In the genomic region with DNA sequence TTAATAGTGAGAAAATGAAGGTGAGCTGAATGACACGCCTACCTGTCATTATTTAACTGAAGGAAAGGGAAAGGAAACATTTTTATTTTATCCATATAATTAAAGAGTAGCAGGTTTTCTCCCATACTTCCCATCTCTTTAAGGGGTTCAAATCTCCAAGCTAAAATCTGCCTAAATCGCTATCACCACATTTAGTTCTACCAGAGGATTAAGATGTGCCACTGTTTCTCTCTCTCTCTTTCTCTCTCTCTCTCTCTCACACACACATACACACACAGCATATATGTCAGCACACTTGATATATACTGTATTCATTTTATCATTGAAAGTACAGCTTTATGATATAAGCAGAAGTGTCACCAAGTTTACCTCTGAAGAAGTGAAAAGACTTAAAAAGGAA, we compare ENCODE assay signal across 11 cellular contexts. TPM values are rescaled to one million over a fixed set of nuclear protein-coding genes. Genes with fewer than 3 reads are reported as not detected.
DNase-seq lines count a peak whose midpoint lies in the region; ATAC-seq and TF ChIP-seq lines count a peak whose summit lies in the region.
"Had no signal": no experiment of that assay in that cellular context is flagged by ENCODE, and none has a peak within 500 bp of the region (broad histone marks: within the 10 kb centered on the region; RNA-seq: fewer than 3 reads in every experiment).

No MANE protein-coding gene starts in this region.

- no peak for TF ChIP-seq CTCF in Calu3 (IDR thresholded peaks at IDR 0.05; ENCODE audit: unreplicated experiment)

- no peaks in the 10 kb centered on the region for H3K9me3 ChIP-seq in effector memory CD4-positive, alpha-beta T cell (ENCODE audit: control insufficient read depth, low read length)
- H3K9me3 ChIP-seq: mucosa of descending colon had no signal

- no peak for ATAC-seq in activated CD4-positive, alpha-beta T cell treated with anti-CD3 and anti-CD28 coated beads for 36 hours
- ATAC-seq in GM18868 (IDR thresholded peaks at IDR 0.05; ENCODE audit: unreplicated experiment) = no peak
- ATAC-seq: K562 had no signal

- no peaks in the 10 kb centered on the region for H3K27me3 Mint-ChIP-seq in activated CD4-positive, alpha-beta T cell treated with anti-CD3 and anti-CD28 coated beads for 36 hours
- peaks cover 11% of the 10 kb centered on the region for H3K27me3 Mint-ChIP-seq in Calu3 (ENCODE audit: unreplicated experiment)

- no peaks in the 10 kb centered on the region for H3K27me3 ChIP-seq in effector memory CD4-positive, alpha-beta T cell (replicated peaks; ENCODE audit: control insufficient read depth, insufficient read depth, low read length, poor library complexity, severe bottlenecking)

- CTCF ChIA-PET in activated CD4-positive, alpha-beta T cell treated with anti-CD3 and anti-CD28 coated beads for 36 hours (lab: Charles Lee) = interaction anchor here (0.9 to 6.0 kb wide), 14 partner anchors 8 to 253 kb away, joined by 3 to 64 read pairs (median 5); a partner anchor contains a TSS
- CTCF ChIA-PET in Calu3 (lab: Charles Lee) = no interaction called here

- peak overlapping the region; percentile 51 for H3K4me3 ChIP-seq in effector memory CD4-positive, alpha-beta T cell (ENCODE audit: insufficient read depth, low read depth, low read length, poor library complexity, severe bottlenecking)
- H3K4me3 ChIP-seq in skin epidermis = peak overlapping the region in 4 of 7 experiments; percentile 30 to 39 (median 32)
- H3K4me3 ChIP-seq: K562, mucosa of descending colon had no signal

- H3K27ac ChIP-seq in effector memory CD4-positive, alpha-beta T cell (ENCODE audit: insufficient read depth, low read length, poor library complexity, severe bottlenecking) = peak overlapping the region; percentile 94
- peak overlapping the region in 19 of 21 experiments; percentile 26 to 96 (median 82) for H3K27ac ChIP-seq in skin epidermis

- peaks cover 40% of the 10 kb centered on the region for H3K4me1 ChIP-seq in effector memory CD4-positive, alpha-beta T cell (ENCODE audit: control insufficient read depth, insufficient read depth, low read length, poor library complexity, severe bottlenecking)

- H3K4me3 Mint-ChIP-seq in activated CD4-positive, alpha-beta T cell treated with anti-CD3 and anti-CD28 coated beads for 36 hours = peak overlapping the region; percentile 70
- H3K4me3 Mint-ChIP-seq in Calu3 (ENCODE audit: low read depth, unreplicated experiment) = no peak overlapping the region

- no peaks in the 10 kb centered on the region for H3K9me3 Mint-ChIP-seq in activated CD4-positive, alpha-beta T cell treated with anti-CD3 and anti-CD28 coated beads for 36 hours (ENCODE audit: low read depth)
- no peaks in the 10 kb centered on the region for H3K9me3 Mint-ChIP-seq in Calu3 (ENCODE audit: low read depth, unreplicated experiment)

- peaks cover 63% of the 10 kb centered on the region for H3K4me1 Mint-ChIP-seq in activated CD4-positive, alpha-beta T cell treated with anti-CD3 and anti-CD28 coated beads for 36 hours
- H3K4me1 Mint-ChIP-seq in Calu3 (ENCODE audit: low read depth, unreplicated experiment) = peaks cover 7% of the 10 kb centered on the region

- H3K36me3 Mint-ChIP-seq in activated CD4-positive, alpha-beta T cell treated with anti-CD3 and anti-CD28 coated beads for 36 hours (ENCODE audit: low read depth) = peaks cover 40% of the 10 kb centered on the region
- H3K36me3 Mint-ChIP-seq in Calu3 (ENCODE audit: insufficient read depth, unreplicated experiment) = no peaks in the 10 kb centered on the region

- no TSS peak for BruUV-seq in Calu3 (replicated peaks; lab: Mats Ljungman, UMichigan)

- peak overlapping the region; percentile 97 for H3K27ac Mint-ChIP-seq in activated CD4-positive, alpha-beta T cell treated with anti-CD3 and anti-CD28 coated beads for 36 hours
- H3K27ac Mint-ChIP-seq in Calu3 (ENCODE audit: unreplicated experiment) = no peak overlapping the region

- H3K36me3 ChIP-seq in effector memory CD4-positive, alpha-beta T cell (ENCODE audit: control insufficient read depth, insufficient read depth, low read length) = peaks cover 7% of the 10 kb centered on the region

- no peak for DNase-seq in activated CD4-positive, alpha-beta T cell treated with anti-CD3 and anti-CD28 coated beads for 36 hours
- DNase-seq in activated CD4-positive, alpha-beta T cell treated with anti-CD3 and anti-CD28 coated beads for 48 hours = no peak
- peak; percentile 35 for DNase-seq in OCI-M1 (lab: John Stamatoyannopoulos, UW)
- DNase-seq in effector memory CD4-positive, alpha-beta T cell = no peak
- no peak for DNase-seq in Calu3
- no peak for DNase-seq in DMS53 (lab: John Stamatoyannopoulos, UW)
- DNase-seq: cortex of kidney, mucosa of descending colon had no signal

- POLR2A ChIA-PET in activated CD4-positive, alpha-beta T cell treated with anti-CD3 and anti-CD28 coated beads for 36 hours (lab: Charles Lee) = interaction anchor here (1.0 to 1.6 kb wide), 5 partner anchors 9 to 89 kb away, joined by 3 to 5 read pairs (median 3); no protein-coding TSS in a partner anchor

- intact Hi-C loops in activated CD4-positive, alpha-beta T cell treated with anti-CD3 and anti-CD28 coated beads for 36 hours (cut with DNase I, micrococcal nuclease) = loop anchor here (1.0 to 5.0 kb wide), 2 partner anchors 14 to 632 kb away; no protein-coding TSS in a partner anchor
- intact Hi-C loops in Calu3 (cut with micrococcal nuclease; ENCODE audit: unreplicated experiment) = no loop called here

RNA-seq across cellular contexts. Expression of a gene that starts 3.2 kb away (rescaled TPM):
- total RNA-seq in activated CD4-positive, alpha-beta T cell treated with anti-CD3 and anti-CD28 coated beads for 36 hours = 100 to 1,000 TPM; 161 to 188 TPM
- 0.73 and 0.87 TPM in 2 replicates for total RNA-seq in Calu3 (2022)

Comparison
In these comparisons a context has a peak if more than half of its experiments do, and no peak if none do; other contexts are left out.
1. RNA of a gene that starts 3.2 kb away (total RNA-seq): 161 to 188 TPM in activated CD4-positive, alpha-beta T cell treated with anti-CD3 and anti-CD28 coated beads for 36 hours; 0.73 to 0.87 TPM in Calu3; every median in the first group is over 10 times any median in the second.